9 cellular contexts compared by ENCODE assay signal in genomic region chr3:81723732-81724313, GRCh38. TPM values are rescaled to one million over a fixed set of nuclear protein-coding genes. Genes with fewer than 3 reads are reported as not detected.
A peak's percentile ranks its signal among the peaks of the same experiment; 100 is the strongest.
DNase-seq lines count a peak whose midpoint lies in the region; ATAC-seq and TF ChIP-seq lines count a peak whose summit lies in the region.
"Had no signal": no experiment of that assay in that cellular context is flagged by ENCODE, and none has a peak within 500 bp of the region (broad histone marks: within the 10 kb centered on the region; RNA-seq: fewer than 3 reads in every experiment).

No MANE protein-coding gene starts in this region.

- intact Hi-C loops in dorsolateral prefrontal cortex (cut with DNase I): no loop called here

- no peak for ATAC-seq in HG02840 (IDR thresholded peaks at IDR 0.05; ENCODE audit: low FRiP score, unreplicated experiment)

- peak overlapping the region in 36 of 59 donors; percentile 6 to 73 (median 46) for H3K27ac ChIP-seq in dorsolateral prefrontal cortex

- no peak for TF ChIP-seq CTCF in dorsolateral prefrontal cortex (IDR thresholded peaks at IDR 0.05 in 54 of 56, conservative IDR thresholded peaks at IDR 0.05 in 2 of 56; ENCODE audit: low read depth in 1 of 56, partially characterized antibody in 56 of 56)

- peak overlapping the region in 47 of 59 donors; percentile 2 to 50 (median 27) for H3K4me3 ChIP-seq in dorsolateral prefrontal cortex
- H3K4me3 ChIP-seq in H7 (ENCODE audit: insufficient read depth, low read depth, low read length): no peak overlapping the region

- no peaks in the 10 kb centered on the region for H3K36me3 ChIP-seq in H7 (replicated peaks; ENCODE audit: control insufficient read depth, insufficient read depth, low read length)

- DNase-seq in Daoy (ENCODE audit: low read depth) (peak; percentile 44), M059J (ENCODE audit: low read depth) (peak; percentile 46), dorsolateral prefrontal cortex (peak in 1 of 10 donors; percentile 16), myocyte (ENCODE audit: low read depth) (peak; percentile 57), germinal center (ENCODE audit: low spot score) (no peak), H7 (no peak), mucosa of gallbladder (ENCODE audit: low spot score) (no peak)
- DNase-seq: NCI-H446 treated with DMSO at 0.1 percent for 48 hours had no signal

- H3K27me3 ChIP-seq in dorsolateral prefrontal cortex: no peaks in the 10 kb centered on the region
- H3K27me3 ChIP-seq in H7 (ENCODE audit: control insufficient read depth, insufficient read depth, low read length): no peaks in the 10 kb centered on the region

RNA-seq across cellular contexts. Expression of gene GBE1, which starts 37.6 kb away (rescaled TPM):
- 18.1 and 28.6 TPM in 2 replicates for total RNA-seq in Daoy (2014; rRNA removed; shearing (Covaris generic))
- 33.5 and 53.4 TPM in 2 replicates for total RNA-seq in M059J (2014; rRNA removed; shearing (Covaris generic))
- total RNA-seq in dorsolateral prefrontal cortex (10 to 100 TPM in 114 of 120 experiments, 1 to 10 TPM in 6; 8.8 to 26.0 (median 14.3) TPM), myocyte (92.1 and 96.4 TPM in 2 replicates), mucosa of gallbladder (17.2 TPM)
- polyA plus RNA-seq in myocyte (2012): 67.2 TPM
- total RNA-seq in H7 (2014; rRNA removed; shearing (Covaris generic)): 7.7 and 8.6 TPM in 2 replicates

Comparison
In these comparisons a context has a peak if more than half of its experiments do, and no peak if none do; other contexts are left out.
1. DNase-seq: peak in Daoy (single experiment), M059J (single experiment) and myocyte (single experiment); none in germinal center (single experiment), H7 (single experiment) and mucosa of gallbladder (single experiment).